ENCODE assay signal across 8 cellular contexts in genomic region chr12:114662512-114663177, GRCh38. TPM values are rescaled to one million over a fixed set of nuclear protein-coding genes. Genes with fewer than 3 reads are reported as not detected.
A peak's percentile ranks its signal among the peaks of the same experiment; 100 is the strongest.
DNase-seq lines count a peak whose midpoint lies in the region; ATAC-seq, FAIRE-seq and TF ChIP-seq lines count a peak whose summit lies in the region.

No MANE protein-coding gene starts in this region.

- H3K79me2 ChIP-seq in keratinocyte (ENCODE audit: control insufficient read depth, insufficient read depth, low read length): no peaks in the 10 kb centered on the region

- peaks cover 23% of the 10 kb centered on the region for H3K27me3 ChIP-seq in keratinocyte (ENCODE audit: control insufficient read depth, extremely low read depth, insufficient read depth, low read length)

- dilution Hi-C loops in keratinocyte (cut with MboI; ENCODE audit: extremely low pct_ligation_motif_present, low sequenced_read_pairs): no loop called here

- ATAC-seq in GM21737 (IDR thresholded peaks at IDR 0.05; ENCODE audit: unreplicated experiment): no peak

- no peaks in the 10 kb centered on the region for H4K20me1 ChIP-seq in keratinocyte (ENCODE audit: control insufficient read depth, extremely low read depth, insufficient read depth, low read length)

- TF ChIP-seq CTCF in GM12865 (IDR thresholded peaks at IDR 0.05; ENCODE audit: insufficient read depth, low read depth, low read length, missing control alignments) (peak; percentile 88), keratinocyte (optimal IDR thresholded peaks at IDR 0.05 in 1 of 3, IDR thresholded peaks at IDR 0.05 in 1 of 3, conservative IDR thresholded peaks at IDR 0.05 in 1 of 3; ENCODE audit: extremely low read depth in 1 of 3, insufficient read depth in 2 of 3, low read length in 3 of 3) (peak; percentile 83 to 91 (median 90))

- in situ Hi-C loops in T47D (cut with HindIII; ENCODE audit: low pct_unique_long_range_greater_than_20kb, low sequenced_read_pairs): no loop called here

- no peaks in the 10 kb centered on the region for H3K9me3 ChIP-seq in keratinocyte (ENCODE audit: control insufficient read depth, low read depth, low read length)

- H3K4me1 ChIP-seq in keratinocyte (ENCODE audit: control insufficient read depth, extremely low read depth, insufficient read depth, low read length): peaks cover 5% of the 10 kb centered on the region

- no peak overlapping the region for H3K4me3 ChIP-seq in GM12865 (ENCODE audit: low read depth, low read length)
- no peak overlapping the region for H3K4me3 ChIP-seq in keratinocyte (ENCODE audit: control insufficient read depth in 2 of 3, extremely low read depth in 1 of 3, insufficient read depth in 2 of 3, low read depth in 1 of 3, low read length in 3 of 3)

- H3K4me2 ChIP-seq in keratinocyte (ENCODE audit: control insufficient read depth, extremely low read depth, insufficient read depth, low read depth, low read length): peak overlapping the region; percentile 50

- H3K9me1 ChIP-seq in keratinocyte (ENCODE audit: control insufficient read depth, extremely low read depth, insufficient read depth, low read length): no peaks in the 10 kb centered on the region

- FAIRE-seq in keratinocyte (lab: Jason Lieb, UNC): peak; percentile 98

- H3K27ac ChIP-seq in keratinocyte (ENCODE audit: control insufficient read depth, insufficient read depth, low read length): no peak overlapping the region

- peak; percentile 66 for DNase-seq in GM12865 (ENCODE audit: low read depth)
- peak; percentile 49 for DNase-seq in NCI-H1694 (lab: John Stamatoyannopoulos, UW)
- DNase-seq in UCSD-AML1 (lab: John Stamatoyannopoulos, UW; ENCODE audit: unreplicated experiment): peak; percentile 43
- DNase-seq in T47D (ENCODE audit: low read depth in 1 of 2, low spot score in 1 of 2): peak; percentile 83 to 86
- peak; percentile 77 for DNase-seq in keratinocyte (ENCODE audit: low read depth, low spot score)
- DNase-seq in stimulated activated CD4-positive, alpha-beta T cell treated with anti-CD3 and anti-CD28 coated beads, Interleukin-1b, Interleukin-23, amount 100 ng/mL, for 48 hours: peak; percentile 63
- DNase-seq in mesenteric fat pad (ENCODE audit: low spot score): no peak

- no peak overlapping the region for H2AFZ ChIP-seq in keratinocyte (ENCODE audit: control insufficient read depth, low read length)

- no peak overlapping the region for H3K9ac ChIP-seq in keratinocyte (ENCODE audit: control insufficient read depth, extremely low read depth, insufficient read depth, low read length)

- no peaks in the 10 kb centered on the region for H3K36me3 ChIP-seq in keratinocyte (ENCODE audit: control insufficient read depth in 2 of 2, extremely low read depth in 1 of 2, insufficient read depth in 2 of 2, low read length in 2 of 2)

RNA-seq across cellular contexts. Expression of gene TBX3, which starts 21.3 kb away (rescaled TPM):
- polyA plus RNA-seq in keratinocyte: 5.3 to 11.6 TPM (median 7.8 TPM) in 3 replicates
- 1.3 TPM for polyA plus RNA-seq in keratinocyte (2011; ENCODE audit: low read depth)
- 2.2 and 2.5 TPM in 2 replicates for polyA plus RNA-seq in keratinocyte (2011; cell fraction: cytosol; rRNA removed)
- polyA plus RNA-seq in keratinocyte (2011; cell fraction: nucleus; rRNA removed): 20.3 and 23.9 TPM in 2 replicates
- 3.1 and 10.3 TPM in 2 replicates for polyA plus RNA-seq in keratinocyte (2012; ENCODE audit: low replicate concordance)
- polyA minus RNA-seq in keratinocyte: 5.2 to 10.4 TPM (median 7.7 TPM) in 3 replicates
- polyA minus RNA-seq in keratinocyte (2011; cell fraction: cytosol; rRNA and poly(A)+ RNA removed): 5.2 TPM
- polyA minus RNA-seq in keratinocyte (2011; cell fraction: nucleus; rRNA and poly(A)+ RNA removed): 11.9 and 18.3 TPM in 2 replicates
- 16.5 TPM for total RNA-seq in mesenteric fat pad
